22 cellular contexts compared by ENCODE assay signal in genomic region chr10:118868618-118869017, GRCh38.
DNase-seq lines count a peak whose midpoint lies in the region; ATAC-seq, FAIRE-seq and TF ChIP-seq lines count a peak whose summit lies in the region.
"Had no signal": no experiment of that assay in that cellular context is flagged by ENCODE, and none has a peak within 500 bp of the region (broad histone marks: within the 10 kb centered on the region; RNA-seq: fewer than 3 reads in every experiment).

No MANE protein-coding gene starts in this region.

- H3K9ac ChIP-seq in GM12878 (ENCODE audit: control insufficient read depth, insufficient read depth, low read length): no peak overlapping the region
- H3K9ac ChIP-seq in mesendoderm (ENCODE audit: low read length): no peak overlapping the region

- H3K4me2 ChIP-seq in GM12878 (ENCODE audit: control insufficient read depth, insufficient read depth): no peak overlapping the region
- H3K4me2 ChIP-seq in mesendoderm (ENCODE audit: low read length): no peak overlapping the region
- H3K4me2 ChIP-seq: GM23338 had no signal

- H3K18ac ChIP-seq in mesendoderm (ENCODE audit: low read length): no peak overlapping the region

- no peak overlapping the region for H3K4me3 ChIP-seq in GM12865 (ENCODE audit: low read depth, low read length)
- H3K4me3 ChIP-seq in GM12878: no peak overlapping the region
- no peak overlapping the region for H3K4me3 ChIP-seq in mesendoderm (ENCODE audit: low read length)
- H3K4me3 ChIP-seq in HAP-1: no peak overlapping the region
- H3K4me3 ChIP-seq: GM23338 had no signal

- BruUV-seq in GM12878 (replicated peaks; lab: Mats Ljungman, UMichigan): no TSS peak

- POLR2A ChIA-PET in GM12878 (lab: Charles Lee): no interaction called here

- H3K4ac ChIP-seq in mesendoderm (ENCODE audit: low read depth, low read length): no peak overlapping the region

- H2BK120ac ChIP-seq in mesendoderm (ENCODE audit: low read depth, low read length): no peak overlapping the region

- WGBS in GM12878 (ENCODE audit: insufficient coverage, insufficient replicate concordance, low lambda C conversion rate, missing lambda C conversion rate): 42% methylated on average over 5 of the region's 5 CpGs
- no CpG with 5 or more reads among the region's 5 CpGs for WGBS in mesendoderm (ENCODE audit: extremely low coverage, insufficient coverage, low lambda C conversion rate)

- H3K27ac ChIP-seq in GM12878 (ENCODE audit: control insufficient read depth, insufficient read depth) (no peak overlapping the region), mesendoderm (ENCODE audit: low read depth, low read length) (no peak overlapping the region)

- H3K9me3 ChIP-seq in GM12878 (replicated peaks; ENCODE audit: control insufficient read depth, insufficient read depth, low read length) (no peaks in the 10 kb centered on the region), HAP-1 (no peaks in the 10 kb centered on the region)

- H4K5ac ChIP-seq in mesendoderm (ENCODE audit: low read length): no peak overlapping the region

- FAIRE-seq in GM12878 (lab: Jason Lieb, UNC): no peak
- FAIRE-seq: GM19239 had no signal

- H3K56ac ChIP-seq in mesendoderm (ENCODE audit: low read length): no peak overlapping the region

- SMC1A ChIA-PET in GM12878 (lab: Charles Lee; ENCODE audit: uncharacterized antibody, unreplicated experiment): no interaction called here

- H4K8ac ChIP-seq in mesendoderm (ENCODE audit: low read depth, low read length): no peak overlapping the region

- TF ChIP-seq CTCF in GM12865 (IDR thresholded peaks at IDR 0.05; ENCODE audit: insufficient read depth, low read depth, low read length, missing control alignments) (no peak), GM12878 (IDR thresholded peaks at IDR 0.05 in 2 of 3, conservative IDR thresholded peaks at IDR 0.05 in 1 of 3; ENCODE audit: control insufficient read depth in 2 of 3, extremely low read depth in 1 of 3, insufficient read depth in 1 of 3, low read depth in 3 of 3, low read length in 3 of 3) (no peak)

- no peak overlapping the region for H2AK5ac ChIP-seq in mesendoderm (ENCODE audit: low read length)

- RAD21 ChIA-PET in GM12878 (lab: Charles Lee; ENCODE audit: unreplicated experiment): no interaction called here

- no peak for TF ChIP-seq POLR2A in GM12878 (IDR thresholded peaks at IDR 0.05; ENCODE audit: low read depth, low read length)

- no peaks in the 10 kb centered on the region for H3K79me1 ChIP-seq in mesendoderm (ENCODE audit: low read length)

- no peak for TF ChIP-seq EP300 in GM12878 (IDR thresholded peaks at IDR 0.05; ENCODE audit: borderline replicate concordance in 1 of 2, control insufficient read depth in 1 of 2, low read depth in 2 of 2, low read length in 2 of 2)

- no peaks in the 10 kb centered on the region for H4K20me1 ChIP-seq in GM12878 (ENCODE audit: control insufficient read depth, insufficient read depth)

- H3K4me1 ChIP-seq in GM12878 (ENCODE audit: control insufficient read depth, insufficient read depth, low read length) (no peaks in the 10 kb centered on the region), mesendoderm (ENCODE audit: control insufficient read depth, low read depth, low read length) (no peaks in the 10 kb centered on the region), HAP-1 (no peaks in the 10 kb centered on the region)

- DNase-seq in NK-92 treated with Interleukin-12 subunit alpha and Interleukin-12 subunit beta, amount 100 ng/mL, for 24 hours (lab: John Stamatoyannopoulos, UW): peak; percentile 39
- DNase-seq in NK-92 (lab: John Stamatoyannopoulos, UW; ENCODE audit: unreplicated experiment) (no peak), GM12865 (ENCODE audit: low read depth) (peak; percentile 6), GM12878 (ENCODE audit: low read depth, low spot score) (no peak), mesendoderm (peak; percentile 24), HPDE6-E6E7 (ENCODE audit: extremely low spot score) (no peak), NCI-H2107 treated with DMSO at 0.1 percent for 48 hours (lab: John Stamatoyannopoulos, UW; ENCODE audit: unreplicated experiment) (no peak), HAP-1 (ENCODE audit: low spot score in 2 of 2) (no peak)
- DNase-seq: 8988T, DMS 273 treated with DMSO at 0.1 percent for 48 hours, GDM1, KG1, NCI-H1048, NCI-H1436, NCI-H1930, NCI-H345, NCI-H524 treated with DMSO at 0.1 percent for 48 hours had no signal

- CTCF ChIA-PET in GM12878 (lab: Yijun Ruan, JAX): no interaction called here

- H3K36me3 ChIP-seq in GM12878 (ENCODE audit: control insufficient read depth in 2 of 2, insufficient read depth in 2 of 2, low read length in 1 of 2) (no peaks in the 10 kb centered on the region), mesendoderm (ENCODE audit: control insufficient read depth, insufficient read depth, low read length) (no peaks in the 10 kb centered on the region), HAP-1 (replicated peaks) (no peaks in the 10 kb centered on the region)

- ATAC-seq in GM12878: peak; percentile 34; the same call in 1 of the 3 replicates
- ATAC-seq: GM23338, HCT116, Panc1, Right ventricle myocardium inferior had no signal

- H2AFZ ChIP-seq in GM12878 (ENCODE audit: control insufficient read depth, low read depth, low read length): no peak overlapping the region
- H2AFZ ChIP-seq: GM23338 had no signal

- H3K23ac ChIP-seq in mesendoderm (ENCODE audit: low read length): no peak overlapping the region

- H3K27me3 ChIP-seq in GM12878 (replicated peaks in 1 of 2; ENCODE audit: control insufficient read depth in 2 of 2, insufficient read depth in 2 of 2, low read length in 1 of 2) (no peaks in the 10 kb centered on the region), mesendoderm (ENCODE audit: insufficient read depth, low read length, poor library complexity) (no peaks in the 10 kb centered on the region), HAP-1 (ENCODE audit: low read depth) (peaks cover 6% of the 10 kb centered on the region; the same call in 1 of the 2 replicates)

- no peak for TF ChIP-seq RAD21 in GM12878 (IDR thresholded peaks at IDR 0.05; ENCODE audit: insufficient read depth, low read depth, low read length)

- in situ Hi-C loops in GM12878 (cut with MboI) (no loop called here), HAP-1 (cut with MboI; ENCODE audit: low sequenced_read_pairs) (no loop called here)

- intact Hi-C loops in GM12878 (cut with micrococcal nuclease; ENCODE audit: unreplicated experiment): no loop called here

- H3K79me2 ChIP-seq in GM12878 (ENCODE audit: control insufficient read depth, insufficient read depth, low read length): no peaks in the 10 kb centered on the region
- no peaks in the 10 kb centered on the region for H3K79me2 ChIP-seq in mesendoderm (ENCODE audit: control insufficient read depth, insufficient read depth, low read length)

- no peak overlapping the region for H2BK15ac ChIP-seq in mesendoderm (replicated peaks; ENCODE audit: low read depth)

- H2BK5ac ChIP-seq in mesendoderm (ENCODE audit: low read length): no peak overlapping the region

TF ChIP-seq in GM12878, 131 proteins besides CTCF, POLR2A, EP300 and RAD21:
- no peak for TF ChIP-seq FOS (IDR thresholded peaks at IDR 0.05; ENCODE audit: borderline replicate concordance, extremely low read depth, insufficient read length)
- no peak for TF ChIP-seq CREM (IDR thresholded peaks at IDR 0.05; ENCODE audit: low read depth)
- no peak for TF ChIP-seq YBX1 (IDR thresholded peaks at IDR 0.05)
- TF ChIP-seq POLR2AphosphoS5 (IDR thresholded peaks at IDR 0.05; ENCODE audit: low read length): no peak
- TF ChIP-seq SIN3A (IDR thresholded peaks at IDR 0.05; ENCODE audit: low read depth, low read length): no peak
- TF ChIP-seq GATAD2B (conservative IDR thresholded peaks at IDR 0.05; ENCODE audit: low read depth): no peak
- TF ChIP-seq ASH2L (IDR thresholded peaks at IDR 0.05; ENCODE audit: borderline replicate concordance, low read depth): no peak
- no peak for TF ChIP-seq ZNF217 (IDR thresholded peaks at IDR 0.05)
- TF ChIP-seq CHD4 (IDR thresholded peaks at IDR 0.05): no peak
- TF ChIP-seq SMARCA5 (IDR thresholded peaks at IDR 0.05): no peak
- no peak for TF ChIP-seq NFIC (IDR thresholded peaks at IDR 0.05; ENCODE audit: low read depth, low read length)

Comparison
In these comparisons a context has a peak if more than half of its experiments do, and no peak if none do; other contexts are left out.
1. DNase-seq: peak in NK-92 treated with Interleukin-12 subunit alpha and Interleukin-12 subunit beta, amount 100 ng/mL, for 24 hours (single experiment), GM12865 (single experiment) and mesendoderm (single experiment); none in NK-92 (single experiment), GM12878 (single experiment), HPDE6-E6E7 (single experiment), NCI-H2107 treated with DMSO at 0.1 percent for 48 hours (single experiment) and HAP-1 (0 of 2).